13 cellular contexts compared by ENCODE assay signal in the genomic region with DNA sequence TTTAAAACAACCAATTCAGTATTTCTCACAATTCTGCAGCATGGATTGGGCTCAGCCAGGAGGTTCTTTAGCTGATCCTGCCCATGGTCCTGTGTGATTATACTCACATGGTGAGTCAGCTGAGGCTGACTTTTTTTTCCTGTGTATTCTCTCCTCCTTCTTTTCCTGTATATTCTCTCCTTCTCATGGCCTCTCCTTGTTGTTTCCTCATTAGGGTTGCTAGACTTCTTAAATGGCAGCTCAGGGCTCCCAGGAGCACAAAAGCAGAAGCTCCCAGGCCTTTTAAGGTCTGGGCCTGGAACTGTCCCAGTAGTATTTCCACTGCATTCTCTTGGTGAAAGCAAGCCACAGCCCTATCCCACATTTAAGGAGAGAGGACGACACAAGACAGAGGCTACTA. TPM values are rescaled to one million over a fixed set of nuclear protein-coding genes. Genes with fewer than 3 reads are reported as not detected.
DNase-seq lines count a peak whose midpoint lies in the region; ATAC-seq, FAIRE-seq and TF ChIP-seq lines count a peak whose summit lies in the region.
"Had no signal": no experiment of that assay in that cellular context is flagged by ENCODE, and none has a peak within 500 bp of the region (broad histone marks: within the 10 kb centered on the region; RNA-seq: fewer than 3 reads in every experiment).

No MANE protein-coding gene starts in this region.

- no peak overlapping the region for H2AFZ ChIP-seq in astrocyte (ENCODE audit: low read depth, low read length)

- H3K79me2 ChIP-seq in astrocyte (ENCODE audit: insufficient read depth, low read length) (peaks cover 24% of the 10 kb centered on the region), mesendoderm (ENCODE audit: control insufficient read depth, insufficient read depth, low read length) (peaks cover 43% of the 10 kb centered on the region)

- peak; percentile 50 for DNase-seq in EL
- peak; percentile 76 for DNase-seq in NB4 (ENCODE audit: low read depth)
- DNase-seq in astrocyte (ENCODE audit: low read depth): peak; percentile 82
- no peak for DNase-seq in mesendoderm
- DNase-seq in medulla oblongata (ENCODE audit: extremely low spot score): no peak
- DNase-seq: activated T-cell treated with anti-CD3 and anti-CD28 coated beads, Interleukin-2, amount 50 U/mL, for 24 hours; caudate nucleus; immature natural killer cell; naive B cell had no signal

- H4K8ac ChIP-seq in mesendoderm (ENCODE audit: low read depth, low read length): no peak overlapping the region

- peaks cover 12% of the 10 kb centered on the region for H3K36me3 ChIP-seq in astrocyte (ENCODE audit: insufficient read depth, low read length)
- H3K36me3 ChIP-seq in mesendoderm (ENCODE audit: control insufficient read depth, insufficient read depth, low read length): peaks cover 16% of the 10 kb centered on the region

- H4K20me1 ChIP-seq in astrocyte (ENCODE audit: insufficient read depth, low read length): no peaks in the 10 kb centered on the region

- H3K27me3 ChIP-seq in astrocyte (ENCODE audit: insufficient read depth, low read length) (no peaks in the 10 kb centered on the region), mesendoderm (ENCODE audit: insufficient read depth, low read length, poor library complexity) (no peaks in the 10 kb centered on the region)

- H3K23ac ChIP-seq in mesendoderm (ENCODE audit: low read length): no peak overlapping the region

- no peak overlapping the region for H3K4ac ChIP-seq in mesendoderm (ENCODE audit: low read depth, low read length)

- H3K4me3 ChIP-seq in NB4 (ENCODE audit: low read depth, low read length) (no peak overlapping the region), astrocyte (ENCODE audit: insufficient read depth, low read depth, low read length) (peak overlapping the region; percentile 26), mesendoderm (ENCODE audit: low read length) (no peak overlapping the region)

- no peak overlapping the region for H4K5ac ChIP-seq in mesendoderm (ENCODE audit: low read length)

- no peak overlapping the region for H2BK15ac ChIP-seq in mesendoderm (replicated peaks; ENCODE audit: low read depth)

- H3K27me3 Mint-ChIP-seq in astrocyte (ENCODE audit: low read depth, unreplicated experiment): no peaks in the 10 kb centered on the region
- H3K27me3 Mint-ChIP-seq: activated T-cell treated with anti-CD3 and anti-CD28 coated beads, Interleukin-2, amount 50 U/mL, for 24 hours; IgD-negative memory B cell; naive B cell had no signal

- peaks cover 35% of the 10 kb centered on the region for H3K4me1 Mint-ChIP-seq in astrocyte (ENCODE audit: low read depth, unreplicated experiment)
- H3K4me1 Mint-ChIP-seq: naive B cell had no signal

- H2BK120ac ChIP-seq in mesendoderm (ENCODE audit: low read depth, low read length): no peak overlapping the region

- peaks cover 29% of the 10 kb centered on the region for H3K36me3 Mint-ChIP-seq in astrocyte (ENCODE audit: low read depth, unreplicated experiment)
- H3K36me3 Mint-ChIP-seq: naive B cell had no signal

- H3K56ac ChIP-seq in mesendoderm (ENCODE audit: low read length): no peak overlapping the region

- no peak overlapping the region for H2AK5ac ChIP-seq in mesendoderm (ENCODE audit: low read length)

- no peak overlapping the region for H3K4me3 Mint-ChIP-seq in astrocyte (ENCODE audit: unreplicated experiment)
- H3K4me3 Mint-ChIP-seq: activated T-cell treated with anti-CD3 and anti-CD28 coated beads, Interleukin-2, amount 50 U/mL, for 24 hours; IgD-negative memory B cell; immature natural killer cell; naive B cell had no signal

- no peak overlapping the region for H2BK5ac ChIP-seq in mesendoderm (ENCODE audit: low read length)

- peak overlapping the region; percentile 60 for H3K4me2 ChIP-seq in astrocyte (ENCODE audit: low read length)
- H3K4me2 ChIP-seq in mesendoderm (ENCODE audit: low read length): no peak overlapping the region

- TF ChIP-seq CTCF in NB4 (IDR thresholded peaks at IDR 0.05; ENCODE audit: low read depth, low read length) (no peak), astrocyte (IDR thresholded peaks at IDR 0.05; ENCODE audit: insufficient read depth, low read depth, low read length) (no peak)

- no peak for FAIRE-seq in astrocyte (lab: Jason Lieb, UNC)

- H3K9ac ChIP-seq in astrocyte (ENCODE audit: low read length) (peak overlapping the region; percentile 23), mesendoderm (ENCODE audit: low read length) (no peak overlapping the region)

- WGBS in mesendoderm (ENCODE audit: extremely low coverage, insufficient coverage, low lambda C conversion rate): no CpG with 5 or more reads among the region's 1 CpG

- peak overlapping the region; percentile 52 for H3K18ac ChIP-seq in mesendoderm (ENCODE audit: low read length)

- peaks cover 44% of the 10 kb centered on the region for H3K79me1 ChIP-seq in mesendoderm (ENCODE audit: low read length)

- TF ChIP-seq POLR2A in NB4 (IDR thresholded peaks at IDR 0.05; ENCODE audit: extremely low read depth, insufficient read length): no peak

- H3K27ac ChIP-seq in astrocyte (ENCODE audit: low read depth, low read length) (peak overlapping the region; percentile 79), mesendoderm (ENCODE audit: low read depth, low read length) (no peak overlapping the region)

- H3K9me3 ChIP-seq in astrocyte (ENCODE audit: insufficient read depth, low read depth, low read length): peaks cover 9% of the 10 kb centered on the region

- no peak for ATAC-seq in GM21528 (IDR thresholded peaks at IDR 0.05; ENCODE audit: low FRiP score, unreplicated experiment)
- no peak for ATAC-seq in GM18511 (IDR thresholded peaks at IDR 0.05; ENCODE audit: unreplicated experiment)
- ATAC-seq in HG02610 (IDR thresholded peaks at IDR 0.05; ENCODE audit: unreplicated experiment): no peak

- H3K4me1 ChIP-seq in astrocyte (ENCODE audit: insufficient read depth, low read length) (peaks cover 38% of the 10 kb centered on the region), mesendoderm (ENCODE audit: control insufficient read depth, low read depth, low read length) (no peaks in the 10 kb centered on the region)

- H3K27ac Mint-ChIP-seq in astrocyte (ENCODE audit: unreplicated experiment): peak overlapping the region; percentile 90
- H3K27ac Mint-ChIP-seq: activated T-cell treated with anti-CD3 and anti-CD28 coated beads, Interleukin-2, amount 50 U/mL, for 24 hours; IgD-negative memory B cell had no signal

- peaks cover 4% of the 10 kb centered on the region for H3K9me3 Mint-ChIP-seq in astrocyte (ENCODE audit: unreplicated experiment)
- H3K9me3 Mint-ChIP-seq: activated T-cell treated with anti-CD3 and anti-CD28 coated beads, Interleukin-2, amount 50 U/mL, for 24 hours; IgD-negative memory B cell; immature natural killer cell; naive B cell had no signal

RNA-seq across cellular contexts. Expression of a gene that starts 26.8 kb away (rescaled TPM):
- total RNA-seq in astrocyte: 12.9 and 13.8 TPM in 2 replicates
- polyA plus RNA-seq in mesendoderm (2013, experiment 1 of 2): 71.3 TPM
- polyA plus RNA-seq in mesendoderm (2013, experiment 2 of 2): 69.6 TPM

Comparison
In these comparisons a context has a peak if more than half of its experiments do, and no peak if none do; other contexts are left out.
1. DNase-seq: peak in EL (single experiment), NB4 (single experiment) and astrocyte (single experiment); none in mesendoderm (single experiment) and medulla oblongata (single experiment).